Comparison of ENCODE assay signal across 1 cellular context in the genomic region with DNA sequence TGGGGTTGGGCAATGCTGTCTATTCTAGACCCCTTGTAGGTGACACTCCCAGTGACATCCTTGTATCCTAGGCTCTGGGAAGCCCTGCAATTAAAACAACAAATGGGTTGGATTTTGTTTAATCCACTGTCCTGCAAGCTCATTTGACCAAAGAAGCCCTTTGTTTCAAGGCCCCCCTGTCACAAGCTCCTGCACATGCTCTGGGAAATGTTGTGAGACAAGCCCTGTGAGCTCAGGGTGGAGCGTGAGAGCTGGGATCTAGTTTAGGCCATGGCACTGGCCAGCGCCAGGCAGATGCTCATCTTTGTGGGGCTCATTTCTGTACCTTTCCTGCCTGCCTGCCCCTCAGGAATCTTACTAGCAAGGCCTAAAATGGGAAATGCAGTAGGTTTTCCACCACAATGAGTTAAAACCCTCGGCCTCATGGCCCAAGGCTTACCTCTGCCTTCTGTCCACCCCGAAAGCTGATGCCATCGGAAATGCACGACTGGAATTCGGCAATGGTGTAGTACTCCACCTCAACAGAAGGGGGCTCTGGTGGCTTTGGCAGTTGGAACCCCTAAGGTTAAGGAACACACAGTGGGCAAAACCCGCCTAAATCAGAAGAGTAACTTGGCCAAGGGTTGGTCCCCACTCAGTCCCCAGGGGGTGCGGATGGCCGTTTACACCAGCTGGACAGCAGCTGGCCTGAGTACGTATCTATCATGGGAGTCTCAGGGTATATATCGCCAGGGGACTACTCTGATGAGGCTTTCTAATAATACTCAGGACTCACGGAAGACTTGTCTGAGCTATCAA.
TF ChIP-seq lines count a peak whose summit lies in the region.

No MANE protein-coding gene starts in this region.

TF ChIP-seq in HCT116, 20 proteins besides CTCF, POLR2A, EP300 and RAD21 (continued from another document):
- TF ChIP-seq CBX3 (IDR thresholded peaks at IDR 0.05; ENCODE audit: low read depth) (no peak), POLR2AphosphoS5 (IDR thresholded peaks at IDR 0.05; ENCODE audit: low read depth, low read length) (no peak)
- TF ChIP-seq, protein P1, sequence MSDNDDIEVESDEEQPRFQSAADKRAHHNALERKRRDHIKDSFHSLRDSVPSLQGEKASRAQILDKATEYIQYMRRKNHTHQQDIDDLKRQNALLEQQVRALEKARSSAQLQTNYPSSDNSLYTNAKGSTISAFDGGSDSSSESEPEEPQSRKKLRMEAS (IDR thresholded peaks at IDR 0.05): no peak
